Comparison of ENCODE assay signal across 11 cellular contexts in genomic region chr2:217935245-217935879, GRCh38.
DNase-seq lines count a peak whose midpoint lies in the region; ATAC-seq and TF ChIP-seq lines count a peak whose summit lies in the region.
"Had no signal": no experiment of that assay in that cellular context is flagged by ENCODE, and none has a peak within 500 bp of the region (broad histone marks: within the 10 kb centered on the region; RNA-seq: fewer than 3 reads in every experiment).

No MANE protein-coding gene starts in this region.

- H3K4ac ChIP-seq in mesendoderm (ENCODE audit: low read depth, low read length) = no peak overlapping the region

- H3K9me3 ChIP-seq in esophagus squamous epithelium (no peaks in the 10 kb centered on the region), thymus (ENCODE audit: control insufficient read depth) (no peaks in the 10 kb centered on the region), MG63 (no peaks in the 10 kb centered on the region)

- H2AK5ac ChIP-seq in mesendoderm (ENCODE audit: low read length) = no peak overlapping the region

- TF ChIP-seq CTCF in esophagus squamous epithelium (IDR thresholded peaks at IDR 0.05) = no peak

- no peak overlapping the region for H4K5ac ChIP-seq in mesendoderm (ENCODE audit: low read length)

- H3K23ac ChIP-seq in mesendoderm (ENCODE audit: low read length) = no peak overlapping the region

- H2BK15ac ChIP-seq in mesendoderm (replicated peaks; ENCODE audit: low read depth) = no peak overlapping the region

- 62 to 81% methylated on average over 3 to 5 of the region's 7 CpGs for WGBS in esophagus squamous epithelium, 2 donors
- WGBS in mesendoderm (ENCODE audit: extremely low coverage, insufficient coverage, low lambda C conversion rate) = no CpG with 5 or more reads among the region's 7 CpGs
- WGBS in thymus = 86% methylated on average over 7 of the region's 7 CpGs

- no peaks in the 10 kb centered on the region for H3K27me3 ChIP-seq in esophagus squamous epithelium
- H3K27me3 ChIP-seq in mesendoderm (ENCODE audit: insufficient read depth, low read length, poor library complexity) = no peaks in the 10 kb centered on the region
- H3K27me3 ChIP-seq in thymus (ENCODE audit: control insufficient read depth, insufficient read depth) = no peaks in the 10 kb centered on the region
- H3K27me3 ChIP-seq in MG63 = no peaks in the 10 kb centered on the region

- H3K4me1 ChIP-seq in esophagus squamous epithelium (peaks cover 53 to 99% (median 69%) of the 10 kb centered on the region in 3 donors), mesendoderm (ENCODE audit: control insufficient read depth, low read depth, low read length) (peaks cover 11% of the 10 kb centered on the region), thymus (ENCODE audit: control insufficient read depth, insufficient read depth, low read length) (no peaks in the 10 kb centered on the region)

- no peak overlapping the region for H4K8ac ChIP-seq in mesendoderm (ENCODE audit: low read depth, low read length)

- in situ Hi-C loops in KBM-7 (cut with MboI; ENCODE audit: low pct_unique_long_range_greater_than_20kb, low sequenced_read_pairs) = no loop called here

- no peak overlapping the region for H3K18ac ChIP-seq in mesendoderm (ENCODE audit: low read length)

- peak overlapping the region; percentile 73 to 95 (median 92) for H3K27ac ChIP-seq in esophagus squamous epithelium
- no peak overlapping the region for H3K27ac ChIP-seq in mesendoderm (ENCODE audit: low read depth, low read length)
- peak overlapping the region; percentile 64 for H3K27ac ChIP-seq in thymus (ENCODE audit: low read depth)

- H3K36me3 ChIP-seq in esophagus squamous epithelium = peaks cover 0 to 18% (median 0%) of the 10 kb centered on the region in 3 donors
- H3K36me3 ChIP-seq in mesendoderm (ENCODE audit: control insufficient read depth, insufficient read depth, low read length) = no peaks in the 10 kb centered on the region
- H3K36me3 ChIP-seq in thymus (ENCODE audit: control insufficient read depth, insufficient read depth) = no peaks in the 10 kb centered on the region
- H3K36me3 ChIP-seq in MG63 = peaks cover 3% of the 10 kb centered on the region; the same call in 1 of the 2 replicates

- no peak overlapping the region for H2BK120ac ChIP-seq in mesendoderm (ENCODE audit: low read depth, low read length)

- no peak overlapping the region for H3K4me2 ChIP-seq in mesendoderm (ENCODE audit: low read length)

- intact Hi-C loops in esophagus squamous epithelium (cut with DNase I) = no loop called here

- no peaks in the 10 kb centered on the region for H3K79me1 ChIP-seq in mesendoderm (ENCODE audit: low read length)

- TF ChIP-seq POLR2A in esophagus squamous epithelium (IDR thresholded peaks at IDR 0.05) = no peak

- H3K79me2 ChIP-seq in mesendoderm (ENCODE audit: control insufficient read depth, insufficient read depth, low read length) = no peaks in the 10 kb centered on the region

- DNase-seq in RPMI7951 (ENCODE audit: low read depth) (peak; percentile 40), esophagus squamous epithelium (lab: John Stamatoyannopoulos, UW) (no peak), mesendoderm (no peak), NCI-H187 (lab: John Stamatoyannopoulos, UW) (no peak), MG63 (no peak), KBM-7 (no peak)
- DNase-seq: activated effector memory CD4-positive, alpha-beta T cell treated with Interleukin-2 at 50 U/mL for 16 hours; DND-41; NCI-H524 treated with DMSO at 0.1 percent for 48 hours had no signal

- no peak overlapping the region for H2BK5ac ChIP-seq in mesendoderm (ENCODE audit: low read length)

- H3K9ac ChIP-seq in mesendoderm (ENCODE audit: low read length) = no peak overlapping the region

- H3K4me3 ChIP-seq in esophagus squamous epithelium = peak overlapping the region in 3 of 4 donors; percentile 26 to 72 (median 57)
- no peak overlapping the region for H3K4me3 ChIP-seq in mesendoderm (ENCODE audit: low read length)
- no peak overlapping the region for H3K4me3 ChIP-seq in thymus (ENCODE audit: low read length)
- H3K4me3 ChIP-seq in MG63 = no peak overlapping the region

- peak overlapping the region; percentile 58 for H3K56ac ChIP-seq in mesendoderm (ENCODE audit: low read length)

- ATAC-seq in HG02763 (IDR thresholded peaks at IDR 0.05; ENCODE audit: unreplicated experiment) = no peak

Comparison
In these comparisons a context has a peak if more than half of its experiments do, and no peak if none do; other contexts are left out.
1. H3K4me3 ChIP-seq: peak in esophagus squamous epithelium (3 of 4); none in mesendoderm (single experiment), thymus (single experiment) and MG63 (single experiment).